ENCODE assay signal across 23 cellular contexts in genomic region chr2:128775064-128775347, GRCh38.
DNase-seq lines count a peak whose midpoint lies in the region; ATAC-seq and TF ChIP-seq lines count a peak whose summit lies in the region.
"Had no signal": no experiment of that assay in that cellular context is flagged by ENCODE, and none has a peak within 500 bp of the region (broad histone marks: within the 10 kb centered on the region; RNA-seq: fewer than 3 reads in every experiment).

No MANE protein-coding gene starts in this region.

- intact Hi-C loops in Right ventricle myocardium superior (cut with DNase I): no loop called here
- intact Hi-C loops in Right ventricle myocardium inferior (cut with DNase I): no loop called here
- intact Hi-C loops in left ventricle myocardium inferior (cut with micrococcal nuclease): no loop called here
- intact Hi-C loops in posterior vena cava (cut with DNase I): no loop called here

- no peaks in the 10 kb centered on the region for H3K36me3 ChIP-seq in left ventricle myocardium inferior
- H3K36me3 ChIP-seq: BLaER1 had no signal

- TF ChIP-seq CTCF in left ventricle myocardium inferior (IDR thresholded peaks at IDR 0.05; ENCODE audit: borderline replicate concordance): no peak

- DNase-seq in Right ventricle myocardium superior: no peak
- DNase-seq in Right ventricle myocardium inferior (ENCODE audit: missing footprints): no peak
- DNase-seq in left ventricle myocardium inferior: no peak
- peak; percentile 19 for DNase-seq in posterior vena cava (ENCODE audit: low spot score)
- DNase-seq in NCI-H1048 (lab: John Stamatoyannopoulos, UW): no peak
- no peak for DNase-seq in stimulated activated CD4-positive, alpha-beta T cell treated with anti-CD3 and anti-CD28 coated beads, Interleukin-2, amount 100 ng/mL, for 24 hours
- no peak for DNase-seq in AG20443 (ENCODE audit: low spot score)
- DNase-seq: Calu3, DMS53, EL, GOT3, NCI-H1694 treated with DMSO at 0.1 percent for 48 hours, NCI-H2107, NCI-H345, NCI-H524 treated with DMSO at 0.1 percent for 48 hours, PC-3, RPMI8226 had no signal

- no peaks in the 10 kb centered on the region for H3K27me3 ChIP-seq in left ventricle myocardium inferior (ENCODE audit: low read depth)
- H3K27me3 ChIP-seq: BLaER1 had no signal

- no peak overlapping the region for H3K4me3 ChIP-seq in left ventricle myocardium inferior
- H3K4me3 ChIP-seq: A549, BLaER1, GM12878, K562 had no signal

- peaks cover 3% of the 10 kb centered on the region for H3K9me3 ChIP-seq in left ventricle myocardium inferior (replicated peaks)
- H3K9me3 ChIP-seq: A549, BLaER1 had no signal

- H3K4me1 ChIP-seq in left ventricle myocardium inferior: peaks cover 26% of the 10 kb centered on the region
- H3K4me1 ChIP-seq: A549 had no signal

- ATAC-seq in Right ventricle myocardium superior (ENCODE audit: poor library complexity) (peak; percentile 19), Right ventricle myocardium inferior (no peak), HG02852 (IDR thresholded peaks at IDR 0.05; ENCODE audit: unreplicated experiment) (no peak)
- ATAC-seq: A549; CD8-positive, alpha-beta T cell; GM12878; K562; PC-3 had no signal

- H3K27ac ChIP-seq in left ventricle myocardium inferior (replicated peaks): peak overlapping the region; percentile 18
- H3K27ac ChIP-seq: A549, BLaER1 had no signal
